In genomic region chr5:143308726-143309125, GRCh38 we compare ENCODE assay signal across 23 cellular contexts.
DNase-seq lines count a peak whose midpoint lies in the region; ATAC-seq, FAIRE-seq and TF ChIP-seq lines count a peak whose summit lies in the region.
"Had no signal": no experiment of that assay in that cellular context is flagged by ENCODE, and none has a peak within 500 bp of the region (broad histone marks: within the 10 kb centered on the region; RNA-seq: fewer than 3 reads in every experiment).

No MANE protein-coding gene starts in this region.

- H3K27ac Mint-ChIP-seq in activated CD8-positive, alpha-beta T cell treated with anti-CD3 and anti-CD28 coated beads for 36 hours: no peak overlapping the region

- H3K4me3 ChIP-seq in GM23248: no peak overlapping the region
- H3K4me3 ChIP-seq in bronchial epithelial cell (ENCODE audit: low read depth, low read length): no peak overlapping the region
- H3K4me3 ChIP-seq in WERI-Rb-1 (ENCODE audit: low read depth, low read length): no peak overlapping the region
- H3K4me3 ChIP-seq: A549, hepatocyte, stomach, upper lobe of right lung had no signal

- DNase-seq in AG08395 (ENCODE audit: low spot score) (peak; percentile 26), GM23248 (peak; percentile 69), bronchial epithelial cell (ENCODE audit: low read depth) (peak; percentile 11), kidney glomerular epithelial cell (lab: John Stamatoyannopoulos, UW) (peak; percentile 23), WERI-Rb-1 (no peak)
- DNase-seq in activated CD8-positive, alpha-beta T cell treated with anti-CD3 and anti-CD28 coated beads for 36 hours: no peak
- no peak for DNase-seq in activated T-cell treated with anti-CD3 and anti-CD28 coated beads, Interleukin-2, amount 50 U/mL, for 4 hours
- DNase-seq: caudate nucleus; CD4-positive, CD25-positive, alpha-beta regulatory T cell; effector memory CD4-positive, alpha-beta T cell; NCI-H1048; NCI-H2029; NCI-H446 treated with DMSO at 0.1 percent for 48 hours; SK-N-SH; stomach; upper lobe of right lung had no signal

- CTCF ChIA-PET in activated CD8-positive, alpha-beta T cell treated with anti-CD3 and anti-CD28 coated beads for 36 hours (lab: Charles Lee): no interaction called here

- H3F3A ChIP-seq in GM23248 (ENCODE audit: insufficient read depth): peaks cover 92% of the 10 kb centered on the region

- in situ Hi-C loops in GM23248 (cut with MboI): no loop called here

- peaks cover 99% of the 10 kb centered on the region for H3K79me2 ChIP-seq in GM23248 (ENCODE audit: insufficient read depth)

- TF ChIP-seq CTCF in bronchial epithelial cell (IDR thresholded peaks at IDR 0.05; ENCODE audit: insufficient read depth, low read length, severe bottlenecking): no peak
- TF ChIP-seq CTCF in WERI-Rb-1 (IDR thresholded peaks at IDR 0.05; ENCODE audit: low read depth, low read length): no peak
- no peak for TF ChIP-seq CTCF in activated CD8-positive, alpha-beta T cell treated with anti-CD3 and anti-CD28 coated beads for 36 hours (IDR thresholded peaks at IDR 0.05)

- POLR2A ChIA-PET in activated CD8-positive, alpha-beta T cell treated with anti-CD3 and anti-CD28 coated beads for 36 hours (lab: Charles Lee): no interaction called here

- H3K27me3 ChIP-seq in GM23248 (replicated peaks; ENCODE audit: insufficient read depth) (no peaks in the 10 kb centered on the region), bronchial epithelial cell (ENCODE audit: control insufficient read depth, insufficient read depth, low read length) (no peaks in the 10 kb centered on the region), WERI-Rb-1 (ENCODE audit: insufficient read depth, low read depth, severe bottlenecking) (no peaks in the 10 kb centered on the region)
- H3K27me3 ChIP-seq: hepatocyte, stomach, upper lobe of right lung had no signal

- peak overlapping the region; percentile 68 for H3K27ac ChIP-seq in GM23248
- no peak overlapping the region for H3K27ac ChIP-seq in WERI-Rb-1
- H3K27ac ChIP-seq: A549, hepatocyte, parathyroid adenoma, upper lobe of right lung had no signal

- peaks cover 16% of the 10 kb centered on the region for H3K9me3 Mint-ChIP-seq in activated CD8-positive, alpha-beta T cell treated with anti-CD3 and anti-CD28 coated beads for 36 hours
- peaks cover 9% of the 10 kb centered on the region for H3K9me3 Mint-ChIP-seq in activated T-cell treated with anti-CD3 and anti-CD28 coated beads, Interleukin-2, amount 50 U/mL, for 4 hours

- no peak for FAIRE-seq in bronchial epithelial cell (lab: Jason Lieb, UNC)
- FAIRE-seq: A549, H1, keratinocyte had no signal

- no peaks in the 10 kb centered on the region for H3K9me3 ChIP-seq in GM23248 (ENCODE audit: low read depth)
- no peaks in the 10 kb centered on the region for H3K9me3 ChIP-seq in WERI-Rb-1 (ENCODE audit: severe bottlenecking)
- H3K9me3 ChIP-seq: upper lobe of right lung had no signal

- intact Hi-C loops in activated CD8-positive, alpha-beta T cell treated with anti-CD3 and anti-CD28 coated beads for 36 hours (cut with micrococcal nuclease): no loop called here

- ATAC-seq in HG03469 (IDR thresholded peaks at IDR 0.05; ENCODE audit: unreplicated experiment): no peak
- ATAC-seq in activated CD8-positive, alpha-beta T cell treated with anti-CD3 and anti-CD28 coated beads for 36 hours: no peak
- ATAC-seq in activated T-cell treated with anti-CD3 and anti-CD28 coated beads, Interleukin-2, amount 50 U/mL, for 4 hours: no peak
- ATAC-seq: A549; activated CD4-positive, CD25-positive, alpha-beta regulatory T cell treated with anti-CD3 and anti-CD28 coated beads, Interleukin-2, amount 50 U/mL, for 24 hours; upper lobe of right lung had no signal

- no peaks in the 10 kb centered on the region for H3K27me3 Mint-ChIP-seq in activated CD8-positive, alpha-beta T cell treated with anti-CD3 and anti-CD28 coated beads for 36 hours
- no peaks in the 10 kb centered on the region for H3K27me3 Mint-ChIP-seq in activated T-cell treated with anti-CD3 and anti-CD28 coated beads, Interleukin-2, amount 50 U/mL, for 4 hours (ENCODE audit: low read depth)
- H3K27me3 Mint-ChIP-seq: CD4-positive, CD25-positive, alpha-beta regulatory T cell had no signal

- peaks cover 45% of the 10 kb centered on the region for H3K4me1 Mint-ChIP-seq in activated CD8-positive, alpha-beta T cell treated with anti-CD3 and anti-CD28 coated beads for 36 hours (ENCODE audit: low read depth)
- peaks cover 31% of the 10 kb centered on the region for H3K4me1 Mint-ChIP-seq in activated T-cell treated with anti-CD3 and anti-CD28 coated beads, Interleukin-2, amount 50 U/mL, for 4 hours (ENCODE audit: low read depth)

- no peaks in the 10 kb centered on the region; the same call in 1 of the 2 replicates for H4K20me1 ChIP-seq in GM23248 (ENCODE audit: insufficient read depth)

- H3K36me3 Mint-ChIP-seq in activated CD8-positive, alpha-beta T cell treated with anti-CD3 and anti-CD28 coated beads for 36 hours (ENCODE audit: low read depth): peaks cover 82% of the 10 kb centered on the region
- H3K36me3 Mint-ChIP-seq in activated T-cell treated with anti-CD3 and anti-CD28 coated beads, Interleukin-2, amount 50 U/mL, for 4 hours (ENCODE audit: insufficient read depth): peaks cover 72% of the 10 kb centered on the region

- no peak overlapping the region for H3K9ac ChIP-seq in GM23248
- H3K9ac ChIP-seq: parathyroid adenoma, SK-N-SH had no signal

- WGBS in GM23248 (ENCODE audit: low coverage in 1 of 2, low lambda C conversion rate in 2 of 2, missing lambda C conversion rate in 2 of 2), 2 experiments: 59 to 72% methylated on average over 2 of the region's 2 CpGs

- no peaks in the 10 kb centered on the region for H3K9me2 ChIP-seq in GM23248 (ENCODE audit: insufficient read depth)
- H3K9me2 ChIP-seq: SK-N-SH had no signal

- H3K4me3 Mint-ChIP-seq in activated CD8-positive, alpha-beta T cell treated with anti-CD3 and anti-CD28 coated beads for 36 hours: no peak overlapping the region
- no peak overlapping the region for H3K4me3 Mint-ChIP-seq in activated T-cell treated with anti-CD3 and anti-CD28 coated beads, Interleukin-2, amount 50 U/mL, for 4 hours
- H3K4me3 Mint-ChIP-seq: CD4-positive, CD25-positive, alpha-beta regulatory T cell had no signal

- H3K36me3 ChIP-seq in GM23248 (ENCODE audit: low read depth): peaks cover 82% of the 10 kb centered on the region
- H3K36me3 ChIP-seq in bronchial epithelial cell (ENCODE audit: control insufficient read depth, insufficient read depth, low read length): peaks cover 2% of the 10 kb centered on the region
- 0 out of 2 replicates have a peak, but pooled peaks cover 2% of the 10 kb centered on the region for H3K36me3 ChIP-seq in WERI-Rb-1

- no peak overlapping the region for H2AFZ ChIP-seq in GM23248
- H2AFZ ChIP-seq: hepatocyte, parathyroid adenoma had no signal

- no peak overlapping the region for H3K4me2 ChIP-seq in GM23248 (ENCODE audit: unreplicated experiment)
- H3K4me2 ChIP-seq: A549, hepatocyte, SK-N-SH had no signal

- peaks cover 65% of the 10 kb centered on the region for H3K4me1 ChIP-seq in GM23248 (ENCODE audit: insufficient read depth)
- H3K4me1 ChIP-seq: parathyroid adenoma had no signal

Comparison
In these comparisons a context has a peak if more than half of its experiments do, and no peak if none do; other contexts are left out.
1. DNase-seq: peak in AG08395 (single experiment), GM23248 (single experiment), bronchial epithelial cell (single experiment) and kidney glomerular epithelial cell (single experiment); none in WERI-Rb-1 (single experiment), activated CD8-positive, alpha-beta T cell treated with anti-CD3 and anti-CD28 coated beads for 36 hours (single experiment) and activated T-cell treated with anti-CD3 and anti-CD28 coated beads, Interleukin-2, amount 50 U/mL, for 4 hours (single experiment).